8 cellular contexts compared by ENCODE assay signal in the genomic region with DNA sequence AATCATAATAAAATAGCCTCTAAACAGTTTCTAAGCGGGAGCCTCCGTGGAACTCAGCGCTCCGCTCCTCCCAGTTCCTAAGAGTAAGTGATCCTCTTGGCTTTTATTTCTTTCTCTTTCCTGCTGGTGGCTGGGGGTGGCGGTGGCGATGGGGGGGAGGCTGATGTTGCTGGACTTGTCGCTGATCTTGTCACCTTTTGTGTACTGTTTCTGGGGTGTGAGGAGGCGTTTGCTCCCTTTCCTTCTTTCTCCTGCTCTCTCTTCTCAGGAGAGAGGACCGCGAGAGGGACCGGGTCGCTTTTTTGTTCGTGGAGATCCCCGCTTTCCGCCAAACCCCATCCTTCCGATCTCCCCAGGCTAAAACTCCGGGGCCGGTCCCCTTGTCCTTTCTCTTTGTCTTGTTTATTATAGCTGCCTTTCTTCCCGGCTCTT. TPM values are rescaled to one million over a fixed set of nuclear protein-coding genes. Genes with fewer than 3 reads are reported as not detected.
DNase-seq lines count a peak whose midpoint lies in the region; ATAC-seq and TF ChIP-seq lines count a peak whose summit lies in the region.

No MANE protein-coding gene starts in this region.

- no peak for TF ChIP-seq POLR2A in upper lobe of left lung (IDR thresholded peaks at IDR 0.05)

- H3K27me3 ChIP-seq in DOHH2 (ENCODE audit: control insufficient read depth, low read length), result peaks cover 35% of the 10 kb centered on the region
- peaks cover 60% of the 10 kb centered on the region for H3K27me3 ChIP-seq in lower lobe of right lung (ENCODE audit: low read depth)
- peaks cover 3 to 40% (median 16%) of the 10 kb centered on the region in 4 donors for H3K27me3 ChIP-seq in upper lobe of left lung

- H3K9me2 ChIP-seq in DOHH2 (replicated peaks; ENCODE audit: control insufficient read depth, low read length), result no peaks in the 10 kb centered on the region

- H3K79me2 ChIP-seq in DOHH2 (ENCODE audit: control insufficient read depth, low read length), result peaks cover 35% of the 10 kb centered on the region

- peak; percentile 13 to 39 for ATAC-seq in lower lobe of right lung
- ATAC-seq in upper lobe of left lung (ENCODE audit: low FRiP score in 2 of 2), result peak; percentile 5 to 49
- ATAC-seq in HG03354 (IDR thresholded peaks at IDR 0.05; ENCODE audit: poor library complexity, severe bottlenecking, unreplicated experiment), result no peak

- H3K27ac ChIP-seq in DOHH2 (ENCODE audit: low read depth, low read length) (peak overlapping the region; percentile 92), caudate nucleus (ENCODE audit: low read depth, low read length) (peak overlapping the region; percentile 82), lower lobe of right lung (no peak overlapping the region), upper lobe of left lung (no peak overlapping the region)

- H3F3A ChIP-seq in DOHH2 (ENCODE audit: control insufficient read depth, insufficient read depth), result peaks cover 17% of the 10 kb centered on the region

- intact Hi-C loops in lower lobe of right lung (cut with DNase I), result no loop called here

- H3K9me3 ChIP-seq in DOHH2 (ENCODE audit: control insufficient read depth, insufficient read depth, low read length), result no peaks in the 10 kb centered on the region
- H3K9me3 ChIP-seq in lower lobe of right lung, result no peaks in the 10 kb centered on the region
- H3K9me3 ChIP-seq in upper lobe of left lung, result no peaks in the 10 kb centered on the region

- no peak for TF ChIP-seq EP300 in upper lobe of left lung (IDR thresholded peaks at IDR 0.05)

- H4K20me1 ChIP-seq in DOHH2 (ENCODE audit: control insufficient read depth, insufficient read depth, low read depth, low read length), result peaks cover 4% of the 10 kb centered on the region; the same call in 1 of the 2 replicates

- H3K4me3 ChIP-seq in DOHH2 (ENCODE audit: low read length) (peak overlapping the region; percentile 84), lower lobe of right lung (peak overlapping the region; percentile 56), upper lobe of left lung (peak overlapping the region; percentile 7 to 62 (median 46))

- H3K36me3 ChIP-seq in DOHH2 (ENCODE audit: control insufficient read depth, low read length), result no peaks in the 10 kb centered on the region
- no peaks in the 10 kb centered on the region for H3K36me3 ChIP-seq in lower lobe of right lung
- H3K36me3 ChIP-seq in upper lobe of left lung, result no peaks in the 10 kb centered on the region

- WGBS in upper lobe of left lung, 2 donors, result 1 to 4% methylated on average over 19 of the region's 19 CpGs

- peak overlapping the region; percentile 76 for H3K4me2 ChIP-seq in DOHH2 (ENCODE audit: low read length)

- no peak for TF ChIP-seq CTCF in DOHH2 (IDR thresholded peaks at IDR 0.05; ENCODE audit: low read depth, low read length, poor library complexity, severe bottlenecking)
- no peak for TF ChIP-seq CTCF in lower lobe of right lung (IDR thresholded peaks at IDR 0.05)
- no peak for TF ChIP-seq CTCF in upper lobe of left lung (IDR thresholded peaks at IDR 0.05)

- peaks cover 63% of the 10 kb centered on the region for H3K4me1 ChIP-seq in DOHH2 (ENCODE audit: control insufficient read depth, low read length)
- peaks cover 27% of the 10 kb centered on the region for H3K4me1 ChIP-seq in lower lobe of right lung
- peaks cover 23 to 40% (median 33%) of the 10 kb centered on the region in 4 donors for H3K4me1 ChIP-seq in upper lobe of left lung

- DNase-seq in NCI-H1105 (lab: John Stamatoyannopoulos, UW) (peak; percentile 20), caudate nucleus (lab: John Stamatoyannopoulos, UW) (peak in 3 of 61 donors; percentile 32 to 45 (median 43)), lower lobe of right lung (no peak), upper lobe of left lung (no peak), NK-92 (lab: John Stamatoyannopoulos, UW; ENCODE audit: unreplicated experiment) (no peak)
- no peak for DNase-seq in stimulated activated CD4-positive, alpha-beta T cell treated with anti-CD3 and anti-CD28 coated beads, Interleukin-4, amount 100 ng/mL, for 1 hour

RNA-seq across cellular contexts. Expression of gene PROX1, which starts 0.9 kb away (rescaled TPM):
- total RNA-seq in lower lobe of right lung (11.7 TPM), upper lobe of left lung (10 to 100 TPM in 1 of 6 donors, 1 to 10 TPM in 5; 2.3 to 11.1 (median 3.8) TPM)

Comparison
In these comparisons a context has a peak if more than half of its experiments do, and no peak if none do; other contexts are left out.
1. H3K27ac ChIP-seq: peak in DOHH2 (single experiment) and caudate nucleus (single experiment); none in lower lobe of right lung (single experiment) and upper lobe of left lung (0 of 4).
2. Peak in every context shown above with its lines, with median percentiles within 50 percentile points of each other: H3K4me3 ChIP-seq.